1 cellular context compared by ENCODE assay signal in the genomic region with DNA sequence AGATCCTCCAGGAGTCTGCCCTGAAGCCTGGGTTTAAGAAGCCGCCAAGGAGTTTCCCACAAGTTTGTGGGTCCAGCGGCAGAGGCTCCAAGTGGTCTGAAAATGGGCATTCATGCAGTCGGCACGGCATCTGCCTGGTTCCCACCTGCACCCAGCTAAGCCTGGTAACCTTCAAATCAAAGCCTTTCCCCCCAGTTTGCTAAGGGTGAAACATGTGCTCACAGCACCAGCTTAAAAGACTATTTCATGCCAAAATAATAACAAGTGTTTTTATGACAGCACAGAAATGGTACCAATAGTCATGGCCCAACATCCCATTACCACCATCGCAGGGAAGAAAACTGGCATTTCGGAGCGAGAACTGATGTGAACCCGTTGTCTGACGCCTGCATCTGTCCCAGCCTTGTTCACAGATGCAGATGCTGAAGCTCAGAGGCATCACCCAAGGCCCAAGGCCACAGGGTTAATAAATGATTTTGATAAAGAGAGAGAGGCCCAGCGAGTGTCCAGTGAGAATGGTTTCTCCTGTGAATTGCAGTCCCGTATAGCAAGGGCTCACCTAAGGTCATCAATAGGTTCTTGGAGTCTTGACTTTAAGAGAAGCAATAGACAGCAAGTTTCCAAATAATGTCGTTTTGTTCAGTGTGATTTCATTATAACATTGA.
TF ChIP-seq lines count a peak whose summit lies in the region.

No MANE protein-coding gene starts in this region.

TF ChIP-seq in GM23338, 12 proteins besides CTCF, POLR2A, EP300 and RAD21 (continued from another document):
- TF ChIP-seq, protein P1, sequence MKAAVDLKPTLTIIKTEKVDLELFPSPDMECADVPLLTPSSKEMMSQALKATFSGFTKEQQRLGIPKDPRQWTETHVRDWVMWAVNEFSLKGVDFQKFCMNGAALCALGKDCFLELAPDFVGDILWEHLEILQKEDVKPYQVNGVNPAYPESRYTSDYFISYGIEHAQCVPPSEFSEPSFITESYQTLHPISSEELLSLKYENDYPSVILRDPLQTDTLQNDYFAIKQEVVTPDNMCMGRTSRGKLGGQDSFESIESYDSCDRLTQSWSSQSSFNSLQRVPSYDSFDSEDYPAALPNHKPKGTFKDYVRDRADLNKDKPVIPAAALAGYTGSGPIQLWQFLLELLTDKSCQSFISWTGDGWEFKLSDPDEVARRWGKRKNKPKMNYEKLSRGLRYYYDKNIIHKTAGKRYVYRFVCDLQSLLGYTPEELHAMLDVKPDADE (IDR thresholded peaks at IDR 0.05): no peak
- TF ChIP-seq STAT1 (IDR thresholded peaks at IDR 0.05; ENCODE audit: unreplicated experiment) (no peak), EZH2 (IDR thresholded peaks at IDR 0.05; ENCODE audit: low read depth, unreplicated experiment) (no peak), EZH2phosphoT487 (IDR thresholded peaks at IDR 0.05; ENCODE audit: unreplicated experiment) (no peak)
